ENCODE assay signal across 9 cellular contexts in the genomic region with DNA sequence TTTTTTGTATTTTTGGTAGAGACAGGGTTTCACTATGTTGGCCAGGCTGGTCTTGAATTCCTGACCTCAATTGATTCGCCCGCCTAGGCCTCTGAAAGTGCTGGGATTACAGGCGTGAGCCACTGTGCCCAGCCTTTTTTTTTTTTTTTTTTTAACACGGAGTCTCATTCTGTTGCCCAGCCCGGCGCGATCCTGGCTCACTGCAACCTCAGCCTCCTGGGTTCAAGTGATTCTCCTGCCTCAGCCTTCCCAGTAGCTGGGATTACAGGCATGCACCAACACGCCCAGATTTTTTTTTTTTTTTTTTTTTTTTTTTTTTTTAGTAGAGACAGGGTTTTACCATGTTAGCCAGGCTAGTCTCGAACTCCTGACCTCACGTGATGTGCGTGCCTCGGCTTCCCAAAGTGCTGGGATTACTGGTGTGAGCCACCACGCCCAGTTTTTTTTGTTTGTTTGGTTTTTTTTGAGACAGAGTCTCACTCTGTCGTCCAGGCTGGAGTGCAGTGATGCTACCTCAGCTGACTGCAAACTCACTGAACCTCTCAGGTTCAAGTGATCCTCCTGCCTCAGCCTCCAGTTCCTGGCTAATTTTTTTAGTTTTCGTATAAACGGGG. TPM values are rescaled to one million over a fixed set of nuclear protein-coding genes. Genes with fewer than 3 reads are reported as not detected.
DNase-seq lines count a peak whose midpoint lies in the region; FAIRE-seq and TF ChIP-seq lines count a peak whose summit lies in the region.
"Not testable (repeated sequence)": the region's sequence is repeated elsewhere in the genome, so short reads cannot be mapped to it uniquely, and the experiment has no call there.
"Had no signal": no experiment of that assay in that cellular context is flagged by ENCODE, and none has a peak within 500 bp of the region (broad histone marks: within the 10 kb centered on the region; RNA-seq: fewer than 3 reads in every experiment).

No MANE protein-coding gene starts in this region.

- H3K27me3 Mint-ChIP-seq in CD14-positive monocyte (ENCODE audit: low read depth in 3 of 3); T-helper 2 cell treated with Interferon-gamma antibody and Interleukin-4, amounts not matched to agents 5 μg/mL and 100 μg/mL, for 36 hours (ENCODE audit: low read depth): not testable (repeated sequence)

- not testable (repeated sequence) for DNase-seq in CD14-positive monocyte (ENCODE audit: low spot score); T-helper 2 cell treated with Interferon-gamma antibody and Interleukin-4, amounts not matched to agents 5 μg/mL and 100 μg/mL, for 36 hours (ENCODE audit: low spot score); epithelial cell of esophagus (ENCODE audit: low read depth); kidney
- DNase-seq in adrenal gland, result peak in 5 of 7 donors; percentile 25 to 52 (median 46)

- intact Hi-C loops in CD14-positive monocyte (cut with micrococcal nuclease); adrenal gland (cut with DNase I); kidney (cut with DNase I): not testable (repeated sequence)

- peak overlapping the region; percentile 91 to 97 for H3K4me3 Mint-ChIP-seq in CD14-positive monocyte
- peak overlapping the region; percentile 99 for H3K4me3 Mint-ChIP-seq in T-helper 2 cell treated with Interferon-gamma antibody and Interleukin-4, amounts not matched to agents 5 μg/mL and 100 μg/mL, for 36 hours

- H3K4me1 ChIP-seq in HUES64 (ENCODE audit: insufficient read depth, low read length), result not testable (repeated sequence)
- H3K4me1 ChIP-seq in adrenal gland (replicated peaks in 1 of 2) (peaks cover 13 to 28% of the 10 kb centered on the region in 2 donors), kidney (ENCODE audit: control insufficient read depth in 1 of 2, insufficient read depth in 1 of 2, low read depth in 1 of 2, low read length in 2 of 2) (peaks cover 4 to 12% of the 10 kb centered on the region in 2 donors), neuron (ENCODE audit: insufficient read depth, low read length) (peaks cover 13% of the 10 kb centered on the region), subcutaneous abdominal adipose tissue (ENCODE audit: control insufficient read depth in 5 of 5, insufficient read depth in 5 of 5, low read length in 5 of 5) (peaks cover 0 to 39% (median 29%) of the 10 kb centered on the region in 5 donors)

- TF ChIP-seq POLR2A in adrenal gland (IDR thresholded peaks at IDR 0.05), result not testable (repeated sequence)

- WGBS in HUES64, result 59% methylated on average over 15 of the region's 16 CpGs
- WGBS in adrenal gland, 4 donors, result 33 to 46% (median 34%) methylated on average over 7 to 16 of the region's 16 CpGs

- H2AFZ ChIP-seq in neuron (ENCODE audit: low read depth, low read length), result not testable (repeated sequence)

- H3K36me3 ChIP-seq in HUES64 (ENCODE audit: insufficient read depth, low read length) (peaks cover 11% of the 10 kb centered on the region; the same call in 1 of the 2 replicates), adrenal gland (replicated peaks in 1 of 2) (peaks cover 0 to 21% of the 10 kb centered on the region in 2 donors), neuron (ENCODE audit: insufficient read depth, low read length) (peaks cover 11% of the 10 kb centered on the region), subcutaneous abdominal adipose tissue (ENCODE audit: control insufficient read depth in 5 of 5, insufficient read depth in 5 of 5, low read length in 5 of 5) (peaks cover 0 to 25% (median 15%) of the 10 kb centered on the region in 5 donors)
- H3K36me3 ChIP-seq in kidney (ENCODE audit: control insufficient read depth in 1 of 2, insufficient read depth in 2 of 2, low read length in 2 of 2), result not testable (repeated sequence)

- not testable (repeated sequence) for H3K9ac ChIP-seq in HUES64 (ENCODE audit: low read depth, low read length)
- H3K9ac ChIP-seq in kidney (ENCODE audit: low read length in 2 of 2) (peak overlapping the region in 1 of 2 donors; percentile 95), subcutaneous abdominal adipose tissue (ENCODE audit: low read length in 5 of 5) (peak overlapping the region in 4 of 5 donors; percentile 68 to 80 (median 72))

- H3K4me1 Mint-ChIP-seq in CD14-positive monocyte, result peaks cover 52% of the 10 kb centered on the region
- peaks cover 18% of the 10 kb centered on the region for H3K4me1 Mint-ChIP-seq in T-helper 2 cell treated with Interferon-gamma antibody and Interleukin-4, amounts not matched to agents 5 μg/mL and 100 μg/mL, for 36 hours (ENCODE audit: low read depth)

- TF ChIP-seq CTCF in CD14-positive monocyte (IDR thresholded peaks at IDR 0.05); adrenal gland (IDR thresholded peaks at IDR 0.05); epithelial cell of esophagus (IDR thresholded peaks at IDR 0.05; ENCODE audit: insufficient read depth, low read depth, low read length, missing control alignments); kidney (IDR thresholded peaks at IDR 0.05; ENCODE audit: borderline replicate concordance, extremely low read depth, insufficient read depth): not testable (repeated sequence)

- H3K4me3 ChIP-seq in HUES64 (ENCODE audit: low read length) (peak overlapping the region; percentile 71), adrenal gland (peak overlapping the region in 1 of 4 donors; percentile 63), epithelial cell of esophagus (ENCODE audit: low read length) (peak overlapping the region; percentile 64), kidney (ENCODE audit: low read length in 2 of 2) (peak overlapping the region in 1 of 2 donors; percentile 74), neuron (ENCODE audit: low read length) (peak overlapping the region; percentile 50), subcutaneous abdominal adipose tissue (ENCODE audit: low read depth in 1 of 5, low read length in 5 of 5) (peak overlapping the region; percentile 61 to 84 (median 77))

- FAIRE-seq in kidney (lab: Jason Lieb, UNC), result not testable (repeated sequence)

- peaks cover 16 to 34% of the 10 kb centered on the region in 2 donors for H3K36me3 Mint-ChIP-seq in CD14-positive monocyte
- H3K36me3 Mint-ChIP-seq in T-helper 2 cell treated with Interferon-gamma antibody and Interleukin-4, amounts not matched to agents 5 μg/mL and 100 μg/mL, for 36 hours (ENCODE audit: low read depth), result not testable (repeated sequence)

- not testable (repeated sequence) for H3K27ac ChIP-seq in HUES64 (ENCODE audit: low read depth, low read length)
- peak overlapping the region; percentile 82 to 99 (median 96) for H3K27ac ChIP-seq in adrenal gland
- peak overlapping the region; percentile 97 to 99 for H3K27ac ChIP-seq in kidney (ENCODE audit: low read depth in 2 of 2, low read length in 2 of 2)
- peak overlapping the region; percentile 90 for H3K27ac ChIP-seq in subcutaneous abdominal adipose tissue (ENCODE audit: low read depth, low read length)

- peak overlapping the region; percentile 98 to 100 (median 98) for H3K27ac Mint-ChIP-seq in CD14-positive monocyte
- peak overlapping the region; percentile 100 for H3K27ac Mint-ChIP-seq in T-helper 2 cell treated with Interferon-gamma antibody and Interleukin-4, amounts not matched to agents 5 μg/mL and 100 μg/mL, for 36 hours

- H3K9me3 Mint-ChIP-seq in CD14-positive monocyte; T-helper 2 cell treated with Interferon-gamma antibody and Interleukin-4, amounts not matched to agents 5 μg/mL and 100 μg/mL, for 36 hours: not testable (repeated sequence)

- H3K9me3 ChIP-seq in HUES64 (ENCODE audit: insufficient read depth, low read depth, low read length); adrenal gland (replicated peaks in 1 of 3); kidney (ENCODE audit: control insufficient read depth in 1 of 2, low read length in 2 of 2); neuron (ENCODE audit: low read length); subcutaneous abdominal adipose tissue (ENCODE audit: control insufficient read depth in 5 of 5, low read length in 5 of 5): not testable (repeated sequence)

- not testable (repeated sequence) for H3K27me3 ChIP-seq in HUES64 (ENCODE audit: insufficient read depth, low read length); adrenal gland; neuron (ENCODE audit: insufficient read depth, low read length); subcutaneous abdominal adipose tissue (ENCODE audit: control insufficient read depth in 5 of 5, insufficient read depth in 4 of 5, low read length in 5 of 5)

RNA-seq across cellular contexts. Expression of a gene that starts 2.0 kb away (rescaled TPM):
- polyA plus RNA-seq in CD14-positive monocyte (under 1 TPM in 1 of 2 donors, not detected in 1; 0.56 TPM), adrenal gland (1 to 10 TPM in 2 of 3 donors, not detected in 1; 1.3 to 1.4 TPM), kidney (ENCODE audit: insufficient read depth, low read depth, low replicate concordance) (not detected)
- not detected for polyA plus RNA-seq in HUES64 (2013, experiment 1 of 2)
- not detected for polyA plus RNA-seq in HUES64 (2013, experiment 2 of 2)
- total RNA-seq in adrenal gland (not detected), kidney (0.54 TPM)
- total RNA-seq: M059J had no signal

RNA-seq across cellular contexts. Expression of a gene that starts 4.6 kb away (rescaled TPM):
- polyA plus RNA-seq in CD14-positive monocyte (10 to 100 TPM; 35.6 to 38.6 TPM), adrenal gland (10 to 100 TPM; 28.9 to 69.7 (median 31.0) TPM), kidney (ENCODE audit: insufficient read depth, low read depth, low replicate concordance) (14.3 TPM)
- polyA plus RNA-seq in HUES64 (2013, experiment 1 of 2), result 13.8 TPM
- polyA plus RNA-seq in HUES64 (2013, experiment 2 of 2), result 12.0 TPM
- total RNA-seq in adrenal gland (10 to 100 TPM; 39.2 to 68.0 (median 45.4) TPM), kidney (52.3 TPM)

RNA-seq across cellular contexts. Expression of a gene that starts 13.1 kb away (rescaled TPM):
- polyA plus RNA-seq in CD14-positive monocyte, result 1 to 10 TPM; 6.9 to 8.4 TPM
- polyA plus RNA-seq in HUES64 (2013, experiment 1 of 2), result 30.3 TPM
- 19.7 TPM for polyA plus RNA-seq in HUES64 (2013, experiment 2 of 2)
- total RNA-seq in adrenal gland, result 100 to 1,000 TPM in 1 of 8 donors, 10 to 100 TPM in 7; 21.9 to 131 (median 68.7) TPM
- polyA plus RNA-seq in adrenal gland, result 100 to 1,000 TPM in 1 of 3 donors, 10 to 100 TPM in 1, 1 to 10 TPM in 1; 3.1 to 131 (median 54.6) TPM
- total RNA-seq in kidney, result 52.1 TPM
- polyA plus RNA-seq in kidney (ENCODE audit: insufficient read depth, low read depth, low replicate concordance), result 51.8 TPM

RNA-seq across cellular contexts. Expression of a gene that starts 19.5 kb away (rescaled TPM):
- 100 to 1,000 TPM; 176 to 187 TPM for polyA plus RNA-seq in CD14-positive monocyte
- 201 TPM for polyA plus RNA-seq in HUES64 (2013, experiment 1 of 2)
- 219 TPM for polyA plus RNA-seq in HUES64 (2013, experiment 2 of 2)
- 100 to 1,000 TPM in 4 of 8 donors, 10 to 100 TPM in 4; 46.9 to 318 (median 169) TPM for total RNA-seq in adrenal gland
- polyA plus RNA-seq in adrenal gland, result 100 to 1,000 TPM in 2 of 3 donors, 10 to 100 TPM in 1; 64.4 to 236 (median 172) TPM
- 303 TPM for total RNA-seq in kidney
- 520 TPM for polyA plus RNA-seq in kidney (ENCODE audit: insufficient read depth, low read depth, low replicate concordance)

RNA-seq across cellular contexts. Expression of a gene that starts 58.3 kb away (rescaled TPM):
- 1 to 10 TPM in 1 of 2 donors, under 1 TPM in 1; 0.76 to 2.1 TPM for polyA plus RNA-seq in CD14-positive monocyte
- polyA plus RNA-seq in HUES64 (2013, experiment 1 of 2), result 4.2 TPM
- polyA plus RNA-seq in HUES64 (2013, experiment 2 of 2), result 7.0 TPM
- 10 to 100 TPM; 12.7 to 18.5 (median 14.7) TPM for total RNA-seq in adrenal gland
- 10 to 100 TPM in 1 of 3 donors, 1 to 10 TPM in 2; 3.9 to 13.8 (median 4.7) TPM for polyA plus RNA-seq in adrenal gland
- 25.7 TPM for total RNA-seq in kidney
- polyA plus RNA-seq in kidney (ENCODE audit: insufficient read depth, low read depth, low replicate concordance), result 23.9 TPM
